Comparison of ENCODE assay signal across 20 cellular contexts in the genomic region with DNA sequence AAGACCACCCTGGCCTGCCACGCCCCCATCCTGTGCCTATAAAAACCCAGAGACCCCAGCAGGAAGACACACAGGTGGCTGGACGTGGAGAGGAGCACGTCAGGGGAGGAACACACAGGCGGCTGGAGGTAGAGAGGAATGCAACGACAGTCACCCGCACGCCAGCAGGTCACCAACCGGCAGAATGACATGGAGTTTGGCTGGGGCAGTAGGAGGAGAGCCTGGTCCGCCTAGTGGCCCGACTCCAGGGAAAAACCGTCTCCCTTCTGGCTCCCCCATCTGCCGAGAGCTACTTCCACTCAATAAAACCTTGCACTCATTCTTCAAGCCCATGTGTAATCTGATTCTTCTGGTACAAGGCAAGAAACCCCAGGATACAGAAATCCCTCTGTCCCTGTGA.
"Had no signal": no experiment of that assay in that cellular context is flagged by ENCODE, and none has a peak within 500 bp of the region (broad histone marks: within the 10 kb centered on the region; RNA-seq: fewer than 3 reads in every experiment).

No MANE protein-coding gene starts in this region.

- DNase-seq: activated CD4-positive, alpha-beta T cell treated with anti-CD3 and anti-CD28 coated beads, Interleukin-2, amount 50 U/mL, for 1 hour; activated CD4-positive, CD25-positive, alpha-beta regulatory T cell treated with anti-CD3 and anti-CD28 coated beads, Interleukin-2, amount 50 U/mL, for 72 hours; activated CD8-positive, alpha-beta T cell treated with anti-CD3 and anti-CD28 coated beads, Interleukin-2, amount 10 ng/mL, durations not matched to agents 7 days and 5 days; activated gamma-delta T cell treated with Interleukin-2 at 50 U/mL for 16 hours; anterior cingulate cortex; esophagus squamous epithelium; gastrocnemius medialis; head of caudate nucleus; hypothalamus; nucleus accumbens; right lobe of liver; stimulated activated CD4-positive, alpha-beta T cell treated with anti-CD3 and anti-CD28 coated beads, Interleukin-2, amount 100 ng/mL, for 24 hours; transverse colon had no signal

- H3K27ac ChIP-seq: esophagus squamous epithelium, gastrocnemius medialis, right lobe of liver, skin epidermis, transverse colon, VCaP had no signal

- H3K4me1 ChIP-seq: esophagus squamous epithelium, right lobe of liver, transverse colon had no signal

- H3K36me3 ChIP-seq: esophagus squamous epithelium, gastrocnemius medialis, right lobe of liver, transverse colon had no signal

- H3K27ac Mint-ChIP-seq: activated CD8-positive, alpha-beta T cell treated with anti-CD3 and anti-CD28 coated beads, Interleukin-2, amount 10 ng/mL, durations not matched to agents 7 days and 5 days; activated naive CD4-positive, alpha-beta T cell treated with anti-CD3 and anti-CD28 coated beads, Interleukin-2, amount 50 U/mL, for 24 hours; activated T-helper 1 cell treated with anti-CD3 and anti-CD28 coated beads, Interleukin-12 subunit alpha, Interleukin-12 subunit beta, Interleukin-2, Interleukin-4 antibody, amounts not matched to agents 30 ng/mL and 10 ng/mL and 1 ng/mL, durations not matched to agents 14 hours and 24 hours and 36 hours; nephron; stimulated activated memory B cell treated with anti-CD40 and anti-IgM and Interleukin-4, amounts not matched to agents 10 μg/mL and 1 μg/mL and 100 μg/mL, for 72 hours had no signal

- H3K27me3 Mint-ChIP-seq: activated naive CD4-positive, alpha-beta T cell treated with anti-CD3 and anti-CD28 coated beads, Interleukin-2, amount 50 U/mL, for 24 hours; brain; stimulated activated memory B cell treated with anti-CD40 and anti-IgM and Interleukin-4, amounts not matched to agents 10 μg/mL and 1 μg/mL and 100 μg/mL, for 72 hours had no signal

- H3K4me3 Mint-ChIP-seq: activated CD8-positive, alpha-beta T cell treated with anti-CD3 and anti-CD28 coated beads, Interleukin-2, amount 10 ng/mL, durations not matched to agents 7 days and 5 days; activated naive CD4-positive, alpha-beta T cell treated with anti-CD3 and anti-CD28 coated beads, Interleukin-2, amount 50 U/mL, for 24 hours; activated T-helper 1 cell treated with anti-CD3 and anti-CD28 coated beads, Interleukin-12 subunit alpha, Interleukin-12 subunit beta, Interleukin-2, Interleukin-4 antibody, amounts not matched to agents 30 ng/mL and 10 ng/mL and 1 ng/mL, durations not matched to agents 14 hours and 24 hours and 36 hours; brain; nephron; stimulated activated memory B cell treated with anti-CD40 and anti-IgM and Interleukin-4, amounts not matched to agents 10 μg/mL and 1 μg/mL and 100 μg/mL, for 72 hours had no signal

- H3K9me3 Mint-ChIP-seq: activated naive CD4-positive, alpha-beta T cell treated with anti-CD3 and anti-CD28 coated beads, Interleukin-2, amount 50 U/mL, for 24 hours; activated T-helper 1 cell treated with anti-CD3 and anti-CD28 coated beads, Interleukin-12 subunit alpha, Interleukin-12 subunit beta, Interleukin-2, Interleukin-4 antibody, amounts not matched to agents 30 ng/mL and 10 ng/mL and 1 ng/mL, durations not matched to agents 14 hours and 24 hours and 36 hours; brain; nephron; stimulated activated memory B cell treated with anti-CD40 and anti-IgM and Interleukin-4, amounts not matched to agents 10 μg/mL and 1 μg/mL and 100 μg/mL, for 72 hours had no signal

- H3K4me1 Mint-ChIP-seq: brain; nephron; stimulated activated memory B cell treated with anti-CD40 and anti-IgM and Interleukin-4, amounts not matched to agents 10 μg/mL and 1 μg/mL and 100 μg/mL, for 72 hours had no signal

- H3K4me3 ChIP-seq: esophagus squamous epithelium, gastrocnemius medialis, right lobe of liver, skin epidermis, transverse colon had no signal

- H3K9me3 ChIP-seq: esophagus squamous epithelium, gastrocnemius medialis, right lobe of liver, transverse colon had no signal

- ATAC-seq: activated CD8-positive, alpha-beta T cell treated with anti-CD3 and anti-CD28 coated beads, Interleukin-2, amount 10 ng/mL, durations not matched to agents 7 days and 5 days; gastrocnemius medialis; right lobe of liver; stimulated activated memory B cell treated with anti-CD40 and anti-IgM and Interleukin-4, amounts not matched to agents 10 μg/mL and 1 μg/mL and 100 μg/mL, for 72 hours had no signal

- H3K27me3 ChIP-seq: esophagus squamous epithelium, gastrocnemius medialis, right lobe of liver, transverse colon had no signal
